In the genomic region with DNA sequence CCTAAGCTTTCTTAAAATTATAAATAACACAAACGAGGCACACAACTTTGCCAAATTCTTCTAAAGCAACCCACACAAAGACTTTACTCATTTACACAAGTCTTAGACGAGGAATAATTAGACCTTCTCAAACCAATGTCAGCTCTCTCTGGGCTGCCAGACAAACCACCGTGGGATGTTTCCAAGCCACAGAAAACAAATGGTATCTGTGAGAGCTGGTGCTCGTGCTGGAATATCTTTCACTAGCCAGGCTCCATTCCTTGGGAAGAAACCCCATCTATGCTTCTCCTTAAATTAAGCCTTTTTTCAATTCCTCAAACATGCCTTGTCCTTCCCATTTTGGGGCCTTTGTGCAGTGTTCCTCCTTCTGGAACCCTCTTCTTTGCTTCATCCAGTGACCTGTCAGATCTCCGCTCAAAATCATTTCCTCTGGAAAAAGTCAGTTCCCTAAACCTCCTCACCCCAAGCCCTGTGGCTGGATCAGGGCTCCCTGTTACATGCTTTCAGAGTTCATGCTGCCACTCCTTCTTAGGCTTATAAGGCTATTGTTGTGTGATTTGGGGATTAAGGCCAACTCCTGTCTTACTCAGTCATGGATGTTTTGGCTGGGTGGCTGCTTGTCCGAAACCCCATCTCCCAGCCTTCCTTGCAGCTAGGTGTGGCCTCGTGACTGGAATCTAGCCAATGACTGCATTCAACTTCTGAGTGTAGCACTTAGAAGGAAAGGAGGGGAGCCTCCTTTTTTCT, we compare ENCODE assay signal across 1 cellular context.
TF ChIP-seq lines count a peak whose summit lies in the region.

No MANE protein-coding gene starts in this region.

TF ChIP-seq in GM23338, 12 proteins besides CTCF, POLR2A, EP300 and RAD21 (continued from another document):
- TF ChIP-seq, protein P1, sequence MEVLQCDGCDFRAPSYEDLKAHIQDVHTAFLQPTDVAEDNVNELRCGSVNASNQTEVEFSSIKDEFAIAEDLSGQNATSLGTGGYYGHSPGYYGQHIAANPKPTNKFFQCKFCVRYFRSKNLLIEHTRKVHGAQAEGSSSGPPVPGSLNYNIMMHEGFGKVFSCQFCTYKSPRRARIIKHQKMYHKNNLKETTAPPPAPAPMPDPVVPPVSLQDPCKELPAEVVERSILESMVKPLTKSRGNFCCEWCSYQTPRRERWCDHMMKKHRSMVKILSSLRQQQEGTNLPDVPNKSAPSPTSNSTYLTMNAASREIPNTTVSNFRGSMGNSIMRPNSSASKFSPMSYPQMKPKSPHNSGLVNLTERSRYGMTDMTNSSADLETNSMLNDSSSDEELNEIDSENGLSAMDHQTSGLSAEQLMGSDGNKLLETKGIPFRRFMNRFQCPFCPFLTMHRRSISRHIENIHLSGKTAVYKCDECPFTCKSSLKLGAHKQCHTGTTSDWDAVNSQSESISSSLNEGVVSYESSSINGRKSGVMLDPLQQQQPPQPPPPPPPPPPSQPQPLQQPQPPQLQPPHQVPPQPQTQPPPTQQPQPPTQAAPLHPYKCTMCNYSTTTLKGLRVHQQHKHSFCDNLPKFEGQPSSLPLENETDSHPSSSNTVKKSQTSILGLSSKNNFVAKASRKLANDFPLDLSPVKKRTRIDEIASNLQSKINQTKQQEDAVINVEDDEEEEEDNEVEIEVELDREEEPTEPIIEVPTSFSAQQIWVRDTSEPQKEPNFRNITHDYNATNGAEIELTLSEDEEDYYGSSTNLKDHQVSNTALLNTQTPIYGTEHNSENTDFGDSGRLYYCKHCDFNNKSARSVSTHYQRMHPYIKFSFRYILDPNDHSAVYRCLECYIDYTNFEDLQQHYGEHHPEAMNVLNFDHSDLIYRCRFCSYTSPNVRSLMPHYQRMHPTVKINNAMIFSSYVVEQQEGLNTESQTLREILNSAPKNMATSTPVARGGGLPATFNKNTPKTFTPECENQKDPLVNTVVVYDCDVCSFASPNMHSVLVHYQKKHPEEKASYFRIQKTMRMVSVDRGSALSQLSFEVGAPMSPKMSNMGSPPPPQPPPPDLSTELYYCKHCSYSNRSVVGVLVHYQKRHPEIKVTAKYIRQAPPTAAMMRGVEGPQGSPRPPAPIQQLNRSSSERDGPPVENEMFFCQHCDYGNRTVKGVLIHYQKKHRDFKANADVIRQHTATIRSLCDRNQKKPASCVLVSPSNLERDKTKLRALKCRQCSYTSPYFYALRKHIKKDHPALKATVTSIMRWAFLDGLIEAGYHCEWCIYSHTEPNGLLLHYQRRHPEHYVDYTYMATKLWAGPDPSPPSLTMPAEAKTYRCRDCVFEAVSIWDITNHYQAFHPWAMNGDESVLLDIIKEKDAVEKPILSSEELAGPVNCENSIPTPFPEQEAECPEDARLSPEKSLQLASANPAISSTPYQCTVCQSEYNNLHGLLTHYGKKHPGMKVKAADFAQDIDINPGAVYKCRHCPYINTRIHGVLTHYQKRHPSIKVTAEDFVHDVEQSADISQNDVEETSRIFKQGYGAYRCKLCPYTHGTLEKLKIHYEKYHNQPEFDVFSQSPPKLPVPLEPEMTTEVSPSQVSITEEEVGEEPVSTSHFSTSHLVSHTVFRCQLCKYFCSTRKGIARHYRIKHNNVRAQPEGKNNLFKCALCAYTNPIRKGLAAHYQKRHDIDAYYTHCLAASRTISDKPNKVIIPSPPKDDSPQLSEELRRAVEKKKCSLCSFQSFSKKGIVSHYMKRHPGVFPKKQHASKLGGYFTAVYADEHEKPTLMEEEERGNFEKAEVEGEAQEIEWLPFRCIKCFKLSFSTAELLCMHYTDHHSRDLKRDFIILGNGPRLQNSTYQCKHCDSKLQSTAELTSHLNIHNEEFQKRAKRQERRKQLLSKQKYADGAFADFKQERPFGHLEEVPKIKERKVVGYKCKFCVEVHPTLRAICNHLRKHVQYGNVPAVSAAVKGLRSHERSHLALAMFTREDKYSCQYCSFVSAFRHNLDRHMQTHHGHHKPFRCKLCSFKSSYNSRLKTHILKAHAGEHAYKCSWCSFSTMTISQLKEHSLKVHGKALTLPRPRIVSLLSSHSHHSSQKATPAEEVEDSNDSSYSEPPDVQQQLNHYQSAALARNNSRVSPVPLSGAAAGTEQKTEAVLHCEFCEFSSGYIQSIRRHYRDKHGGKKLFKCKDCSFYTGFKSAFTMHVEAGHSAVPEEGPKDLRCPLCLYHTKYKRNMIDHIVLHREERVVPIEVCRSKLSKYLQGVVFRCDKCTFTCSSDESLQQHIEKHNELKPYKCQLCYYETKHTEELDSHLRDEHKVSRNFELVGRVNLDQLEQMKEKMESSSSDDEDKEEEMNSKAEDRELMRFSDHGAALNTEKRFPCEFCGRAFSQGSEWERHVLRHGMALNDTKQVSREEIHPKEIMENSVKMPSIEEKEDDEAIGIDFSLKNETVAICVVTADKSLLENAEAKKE (CRISPR knock-in tag; IDR thresholded peaks at IDR 0.05): no peak
- TF ChIP-seq ZNF331 (CRISPR knock-in tag; IDR thresholded peaks at IDR 0.05; ENCODE audit: low read depth): no peak
- TF ChIP-seq POLR2AphosphoS5 (IDR thresholded peaks at IDR 0.05; ENCODE audit: low read depth): no peak
